Comparison of ENCODE assay signal across 8 cellular contexts in the genomic region with DNA sequence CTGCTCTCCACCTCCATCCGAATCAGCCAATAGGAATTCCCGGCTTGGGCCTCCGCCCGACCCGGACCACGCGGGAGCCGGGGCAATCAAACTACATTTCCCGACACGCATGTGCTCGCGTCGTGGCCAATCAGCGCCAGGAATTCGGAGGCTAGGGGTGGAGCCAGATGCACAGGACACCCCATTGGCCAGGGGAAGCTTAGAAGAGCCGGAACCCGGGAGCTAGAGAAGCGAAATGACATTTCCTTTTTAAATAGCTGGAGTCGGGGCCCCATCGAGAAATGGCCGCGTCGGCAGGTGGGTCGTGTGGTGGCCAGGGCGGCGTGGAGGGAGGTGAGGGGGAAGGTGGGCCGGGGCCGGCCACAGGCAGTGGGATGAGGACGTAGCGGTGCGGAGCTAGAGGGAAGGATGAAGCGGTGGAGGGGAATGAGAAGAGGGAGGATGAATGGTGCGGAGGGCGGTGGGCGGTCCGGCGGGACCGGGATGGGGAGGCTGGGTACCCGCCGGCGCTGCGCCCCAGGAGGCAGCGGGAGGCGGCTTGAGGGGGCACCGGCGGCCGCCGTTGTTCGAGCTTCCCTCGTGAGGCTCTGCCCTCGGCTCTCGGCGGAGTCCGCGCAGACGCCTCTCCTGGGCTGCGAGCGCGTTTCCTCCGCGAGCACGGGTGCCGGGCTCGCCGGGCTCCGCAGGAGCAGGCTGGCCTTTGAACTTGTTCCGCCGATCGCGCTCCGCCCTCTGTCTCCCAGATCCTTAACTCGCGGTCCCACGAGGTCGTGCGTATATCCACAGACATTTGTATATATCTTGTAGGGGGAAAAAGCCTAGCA. TPM values are rescaled to one million over a fixed set of nuclear protein-coding genes. Genes with fewer than 3 reads are reported as not detected.
A peak's percentile ranks its signal among the peaks of the same experiment; 100 is the strongest.
DNase-seq lines count a peak whose midpoint lies in the region; ATAC-seq and TF ChIP-seq lines count a peak whose summit lies in the region.

A gene with protein sequence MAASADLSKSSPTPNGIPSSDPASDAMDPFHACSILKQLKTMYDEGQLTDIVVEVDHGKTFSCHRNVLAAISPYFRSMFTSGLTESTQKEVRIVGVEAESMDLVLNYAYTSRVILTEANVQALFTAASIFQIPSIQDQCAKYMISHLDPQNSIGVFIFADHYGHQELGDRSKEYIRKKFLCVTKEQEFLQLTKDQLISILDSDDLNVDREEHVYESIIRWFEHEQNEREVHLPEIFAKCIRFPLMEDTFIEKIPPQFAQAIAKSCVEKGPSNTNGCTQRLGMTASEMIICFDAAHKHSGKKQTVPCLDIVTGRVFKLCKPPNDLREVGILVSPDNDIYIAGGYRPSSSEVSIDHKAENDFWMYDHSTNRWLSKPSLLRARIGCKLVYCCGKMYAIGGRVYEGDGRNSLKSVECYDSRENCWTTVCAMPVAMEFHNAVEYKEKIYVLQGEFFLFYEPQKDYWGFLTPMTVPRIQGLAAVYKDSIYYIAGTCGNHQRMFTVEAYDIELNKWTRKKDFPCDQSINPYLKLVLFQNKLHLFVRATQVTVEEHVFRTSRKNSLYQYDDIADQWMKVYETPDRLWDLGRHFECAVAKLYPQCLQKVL (plus strand): TSS at position 233 of the 824 bp plus-strand sequence. CDS start 49 bp downstream, at position 282.

- H4K20me1 ChIP-seq in mammary epithelial cell (ENCODE audit: insufficient read depth, low read length), result no peaks in the 10 kb centered on the region

- H3K27ac ChIP-seq in AG04450 (ENCODE audit: low read depth, low read length), result peak within 1 kb of the TSS; percentile 54
- no peak within 1 kb of the TSS for H3K27ac ChIP-seq in WERI-Rb-1
- peak within 1 kb of the TSS; percentile 49 for H3K27ac ChIP-seq in mammary epithelial cell (ENCODE audit: insufficient read depth, low read depth, low read length)

- H3K36me3 ChIP-seq in WERI-Rb-1 (peaks cover under 1% of the 10 kb centered on the region; the same call in 1 of the 2 replicates), mammary epithelial cell (ENCODE audit: insufficient read depth, low read length) (no peaks in the 10 kb centered on the region), skeletal muscle satellite cell (ENCODE audit: insufficient read depth, low read length) (no peaks in the 10 kb centered on the region)

- H3K4me2 ChIP-seq in mammary epithelial cell (ENCODE audit: insufficient read depth, low read depth, low read length), result peak within 1 kb of the TSS; percentile 93
- H3K4me2 ChIP-seq in skeletal muscle satellite cell (ENCODE audit: low read length), result peak within 1 kb of the TSS; percentile 92

- ATAC-seq in GM18907 (IDR thresholded peaks at IDR 0.05; ENCODE audit: unreplicated experiment) (peak; percentile 97), HG03139 (IDR thresholded peaks at IDR 0.05; ENCODE audit: unreplicated experiment) (peak; percentile 89)

- CTCF ChIA-PET in AG04450 (lab: Charles Lee) (interaction anchor here (0.8 to 2.0 kb wide), 3 partner anchors 26 to 115 kb away, joined by 3 to 26 read pairs (median 3); no protein-coding TSS in a partner anchor), mammary epithelial cell (lab: Charles Lee; ENCODE audit: low non-redundant PET) (interaction anchor here (0.6 to 1.4 kb wide), 3 partner anchors 60 to 116 kb away, joined by 5 to 31 read pairs (median 8); no protein-coding TSS in a partner anchor)

- in situ Hi-C loops in mammary epithelial cell (cut with MboI; ENCODE audit: low sequenced_read_pairs in 2 of 2), result loop anchor here in 1 of 2 donors (25.0 kb wide), 1 partner anchor 1889 kb away; no protein-coding TSS in a partner anchor

- H3K27me3 ChIP-seq in AG04450 (ENCODE audit: control insufficient read depth, insufficient read depth, low read length) (no peaks in the 10 kb centered on the region), WERI-Rb-1 (ENCODE audit: insufficient read depth, low read depth, severe bottlenecking) (no peaks in the 10 kb centered on the region), mammary epithelial cell (ENCODE audit: insufficient read depth, low read length) (no peaks in the 10 kb centered on the region), skeletal muscle satellite cell (ENCODE audit: control insufficient read depth, insufficient read depth, low read length) (no peaks in the 10 kb centered on the region)

- H3K9me3 ChIP-seq in AG04450 (ENCODE audit: control insufficient read depth, insufficient read depth, low read length) (no peaks in the 10 kb centered on the region), WERI-Rb-1 (ENCODE audit: severe bottlenecking) (no peaks in the 10 kb centered on the region), mammary epithelial cell (replicated peaks; ENCODE audit: insufficient read depth, low read length) (no peaks in the 10 kb centered on the region), iPS-18c (ENCODE audit: control insufficient read depth, insufficient read depth, low read length) (no peaks in the 10 kb centered on the region), skeletal muscle satellite cell (replicated peaks; ENCODE audit: low read length) (no peaks in the 10 kb centered on the region)

- dilution Hi-C loops in mammary epithelial cell (cut with HindIII; ENCODE audit: low sequenced_read_pairs), result no loop called here

- TF ChIP-seq CTCF in AG04450 (IDR thresholded peaks at IDR 0.05; ENCODE audit: low read depth, low read length) (no peak), WERI-Rb-1 (IDR thresholded peaks at IDR 0.05; ENCODE audit: low read depth, low read length) (no peak), mammary epithelial cell (conservative IDR thresholded peaks at IDR 0.05 in 1 of 2, IDR thresholded peaks at IDR 0.05 in 1 of 2; ENCODE audit: extremely low read depth in 1 of 2, insufficient read depth in 1 of 2, low read depth in 1 of 2, low read length in 2 of 2) (no peak)

- H2AFZ ChIP-seq in mammary epithelial cell (ENCODE audit: low read depth, low read length), result peak within 1 kb of the TSS; percentile 97

- peaks cover 21% of the 10 kb centered on the region for H3K79me2 ChIP-seq in mammary epithelial cell (ENCODE audit: insufficient read depth, low read length)

- H3K4me1 ChIP-seq in mammary epithelial cell (ENCODE audit: insufficient read depth, low read length), result peaks cover 23% of the 10 kb centered on the region
- H3K4me1 ChIP-seq in skeletal muscle satellite cell (ENCODE audit: control insufficient read depth, insufficient read depth, low read length), result peaks cover 24% of the 10 kb centered on the region

- BruUV-seq in mammary epithelial cell (replicated peaks; lab: Mats Ljungman, UMichigan), result no TSS peak

- H3K9ac ChIP-seq in mammary epithelial cell (ENCODE audit: insufficient read depth, low read length) (peak within 1 kb of the TSS; percentile 62), skeletal muscle satellite cell (ENCODE audit: low read depth, low read length) (peak within 1 kb of the TSS; percentile 78)

- DNase-seq in AG04450 (ENCODE audit: low read depth, low spot score), result peak; percentile 95
- peak; percentile 97 for DNase-seq in NCI-H2227 (lab: John Stamatoyannopoulos, UW; ENCODE audit: unreplicated experiment)
- peak; percentile 98 for DNase-seq in WERI-Rb-1
- DNase-seq in mammary epithelial cell, result peak; percentile 99

- H3K4me3 ChIP-seq in AG04450 (ENCODE audit: low read depth, low read length), result peak within 1 kb of the TSS; percentile 83
- H3K4me3 ChIP-seq in WERI-Rb-1 (ENCODE audit: low read depth, low read length), result peak within 1 kb of the TSS; percentile 64
- H3K4me3 ChIP-seq in mammary epithelial cell (replicated peaks in 1 of 3; ENCODE audit: insufficient read depth in 1 of 3, low read depth in 2 of 3, low read length in 3 of 3), result peak within 1 kb of the TSS; percentile 62 to 82 (median 80)
- peak within 1 kb of the TSS; percentile 82 for H3K4me3 ChIP-seq in iPS-18c (ENCODE audit: insufficient read depth, low read depth, low read length)
- peak within 1 kb of the TSS; percentile 80 for H3K4me3 ChIP-seq in skeletal muscle satellite cell (ENCODE audit: low read length)

- intact Hi-C loops in mammary epithelial cell (cut with micrococcal nuclease), result loop anchor here (5.0 kb wide), 1 partner anchor 109 kb away; no protein-coding TSS in a partner anchor

- POLR2A ChIA-PET in AG04450 (lab: Yijun Ruan, JAX), result interaction anchor here (0.6 to 1.5 kb wide), 8 partner anchors 8 to 1019 kb away, joined by 3 to 17 read pairs (median 5); no protein-coding TSS in a partner anchor

- WGBS in mammary epithelial cell (ENCODE audit: low coverage, missing lambda C conversion rate), result 6% methylated on average over 15 of the region's 76 CpGs

RNA-seq across cellular contexts. Expression of the gene that starts here (rescaled TPM):
- 1.9 and 2.0 TPM in 2 replicates for polyA plus RNA-seq in AG04450 (2011; rRNA removed)
- polyA minus RNA-seq in AG04450 (2011; rRNA and poly(A)+ RNA removed), result 1.4 and 5.3 TPM in 2 replicates
- 1 to 10 TPM; 3.5 to 3.7 TPM for total RNA-seq in mammary epithelial cell
- 1.5 TPM for polyA plus RNA-seq in mammary epithelial cell
- 3.5 TPM for polyA minus RNA-seq in mammary epithelial cell
- total RNA-seq in skeletal muscle satellite cell (2012; rRNA removed), result 4.8 and 5.0 TPM in 2 replicates
